Comparison of ENCODE assay signal across 8 cellular contexts in genomic region chr14:67359775-67360468, GRCh38.
DNase-seq lines count a peak whose midpoint lies in the region; ATAC-seq and TF ChIP-seq lines count a peak whose summit lies in the region.

ATP6V1D (minus strand) TSS chr14:67359804; CDS start chr14:67359698, 106 bp downstream.
EIF2S1 (plus strand) TSS chr14:67360328; CDS start chr14:67364768, 4,440 bp downstream.

- no peaks in the 10 kb centered on the region for H3K27me3 Mint-ChIP-seq in central memory CD8-positive, alpha-beta T cell

- peak within 1 kb of the TSS; percentile 95 for H3K27ac Mint-ChIP-seq in central memory CD8-positive, alpha-beta T cell (ENCODE audit: low read depth)

- H3K4me3 Mint-ChIP-seq in central memory CD8-positive, alpha-beta T cell: peak within 1 kb of the TSS; percentile 89

- ATAC-seq in GM18909 (IDR thresholded peaks at IDR 0.05; ENCODE audit: poor library complexity, unreplicated experiment) (peak; percentile 93), HG03196 (IDR thresholded peaks at IDR 0.05; ENCODE audit: unreplicated experiment) (peak; percentile 93)
- peak; percentile 91 for ATAC-seq in central memory CD8-positive, alpha-beta T cell (replicated peaks; ENCODE audit: extremely low read depth, poor library complexity, severe bottlenecking)

- H3K4me1 Mint-ChIP-seq in central memory CD8-positive, alpha-beta T cell: peaks cover 57% of the 10 kb centered on the region

- peak within 1 kb of the TSS; percentile 70 for H3K4me3 ChIP-seq in AG09309 (ENCODE audit: control insufficient read depth, low read depth, low read length)

- no peaks in the 10 kb centered on the region for H3K9me3 Mint-ChIP-seq in central memory CD8-positive, alpha-beta T cell

- peak; percentile 91 for TF ChIP-seq CTCF in AG09309 (IDR thresholded peaks at IDR 0.05; ENCODE audit: control insufficient read depth, insufficient read depth, low read depth, low read length, missing control alignments)

- H3K36me3 Mint-ChIP-seq in central memory CD8-positive, alpha-beta T cell (ENCODE audit: insufficient read depth): peaks cover 37% of the 10 kb centered on the region

- peak; percentile 98 for DNase-seq in AG09309 (ENCODE audit: low read depth)
- peak; percentile 99 for DNase-seq in NCI-H345 (lab: John Stamatoyannopoulos, UW)
- DNase-seq in activated CD4-positive, CD25-positive, alpha-beta regulatory T cell (lab: John Stamatoyannopoulos, UW): peak; percentile 96 to 99 (median 98)
- peak; percentile 97 to 99 for DNase-seq in central memory CD8-positive, alpha-beta T cell (ENCODE audit: low spot score in 2 of 2)
- peak; percentile 99 for DNase-seq in iris pigment epithelial cell (ENCODE audit: low read depth)
- DNase-seq in stimulated activated CD4-positive, alpha-beta T cell treated with anti-CD3 and anti-CD28 coated beads, Interleukin-12 subunit alpha, Interleukin-12 subunit beta, amount 100 ng/mL, for 4 hours: peak; percentile 98

Comparison
In these comparisons a context has a peak if more than half of its experiments do, and no peak if none do; other contexts are left out.
1. Peak in every context shown above with its lines: DNase-seq, ATAC-seq and H3K4me3 ChIP-seq.